1 cellular context compared by ENCODE assay signal in the genomic region with DNA sequence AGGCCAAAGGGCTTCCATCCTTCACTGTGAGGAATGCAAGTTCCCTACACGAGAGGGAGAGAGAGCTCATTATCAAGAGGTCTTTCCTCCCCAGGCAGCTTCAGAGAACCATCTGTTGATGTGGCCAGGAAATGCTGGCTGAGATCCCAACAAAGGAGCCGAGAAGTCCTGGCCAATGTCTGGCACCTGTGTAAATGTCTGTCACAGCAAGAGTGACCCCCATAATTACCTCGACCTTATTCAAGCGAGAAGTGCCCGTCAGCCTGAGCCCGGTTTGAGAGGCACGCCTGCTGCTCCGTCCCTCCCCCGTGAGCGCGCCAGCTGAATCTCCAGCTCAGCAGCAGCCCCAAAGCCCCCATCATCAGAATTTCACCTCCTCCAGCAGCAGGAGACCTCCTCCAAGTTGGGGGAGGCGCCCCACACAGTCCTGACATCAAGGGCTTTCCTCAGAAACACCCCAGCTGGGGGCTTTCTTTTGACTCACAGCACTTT.
TF ChIP-seq lines count a peak whose summit lies in the region.

No MANE protein-coding gene starts in this region.

TF ChIP-seq in H1, 55 proteins besides CTCF, POLR2A, EP300 and RAD21:
- TF ChIP-seq RXRA (IDR thresholded peaks at IDR 0.05; ENCODE audit: insufficient read depth, low read depth, low read length) (no peak), NANOG (IDR thresholded peaks at IDR 0.05; ENCODE audit: insufficient read depth, low read depth, low read length, poor library complexity, severe bottlenecking) (peak; percentile 26)
- TF ChIP-seq, protein P1, sequence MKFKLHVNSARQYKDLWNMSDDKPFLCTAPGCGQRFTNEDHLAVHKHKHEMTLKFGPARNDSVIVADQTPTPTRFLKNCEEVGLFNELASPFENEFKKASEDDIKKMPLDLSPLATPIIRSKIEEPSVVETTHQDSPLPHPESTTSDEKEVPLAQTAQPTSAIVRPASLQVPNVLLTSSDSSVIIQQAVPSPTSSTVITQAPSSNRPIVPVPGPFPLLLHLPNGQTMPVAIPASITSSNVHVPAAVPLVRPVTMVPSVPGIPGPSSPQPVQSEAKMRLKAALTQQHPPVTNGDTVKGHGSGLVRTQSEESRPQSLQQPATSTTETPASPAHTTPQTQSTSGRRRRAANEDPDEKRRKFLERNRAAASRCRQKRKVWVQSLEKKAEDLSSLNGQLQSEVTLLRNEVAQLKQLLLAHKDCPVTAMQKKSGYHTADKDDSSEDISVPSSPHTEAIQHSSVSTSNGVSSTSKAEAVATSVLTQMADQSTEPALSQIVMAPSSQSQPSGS (IDR thresholded peaks at IDR 0.05; ENCODE audit: low read length): no peak
TF ChIP-seq in H1: peak in this region for 1.
